ENCODE assay signal across 15 cellular contexts in genomic region chr16:24681793-24682192, GRCh38. TPM values are rescaled to one million over a fixed set of nuclear protein-coding genes. Genes with fewer than 3 reads are reported as not detected.
DNase-seq lines count a peak whose midpoint lies in the region; ATAC-seq and TF ChIP-seq lines count a peak whose summit lies in the region.
"Had no signal": no experiment of that assay in that cellular context is flagged by ENCODE, and none has a peak within 500 bp of the region (broad histone marks: within the 10 kb centered on the region; RNA-seq: fewer than 3 reads in every experiment).

No MANE protein-coding gene starts in this region.

- H3K27ac ChIP-seq in fibroblast of lung (ENCODE audit: insufficient read depth, low read length) = no peak overlapping the region
- no peak overlapping the region for H3K27ac ChIP-seq in trophoblast cell (ENCODE audit: low read depth, low read length)
- H3K27ac ChIP-seq: BLaER1 treated with 17β-estradiol and CSF1 and Interleukin-3, amounts not matched to agents 10 nM and 100 nM; body of pancreas had no signal

- peaks cover 25% of the 10 kb centered on the region for H3K79me1 ChIP-seq in trophoblast cell (ENCODE audit: low read length)

- H3K14ac ChIP-seq in trophoblast cell (ENCODE audit: low read length) = no peak overlapping the region

- no peak overlapping the region for H4K91ac ChIP-seq in trophoblast cell (ENCODE audit: low read depth, low read length)

- no peak overlapping the region for H3K4ac ChIP-seq in trophoblast cell (ENCODE audit: low read depth, low read length)

- no peak overlapping the region for H2AFZ ChIP-seq in fibroblast of lung (ENCODE audit: low read length)
- no peak overlapping the region for H2AFZ ChIP-seq in trophoblast cell (ENCODE audit: insufficient read depth, low read length, poor library complexity)

- H4K20me1 ChIP-seq in fibroblast of lung (ENCODE audit: control insufficient read depth, extremely low read depth, insufficient read depth, low read length) = no peaks in the 10 kb centered on the region
- H4K20me1 ChIP-seq: BLaER1 treated with 17β-estradiol and CSF1 and Interleukin-3, amounts not matched to agents 10 nM and 100 nM had no signal

- H4K12ac ChIP-seq in trophoblast cell (ENCODE audit: low read depth, low read length) = no peak overlapping the region

- H3K36me3 ChIP-seq in fibroblast of lung (ENCODE audit: control insufficient read depth, insufficient read depth, low read length) = no peaks in the 10 kb centered on the region
- no peaks in the 10 kb centered on the region for H3K36me3 ChIP-seq in trophoblast cell (ENCODE audit: control insufficient read depth in 1 of 2, insufficient read depth in 2 of 2, low read length in 2 of 2)
- H3K36me3 ChIP-seq: BLaER1 treated with 17β-estradiol and CSF1 and Interleukin-3, amounts not matched to agents 10 nM and 100 nM had no signal

- no CpG with 5 or more reads among the region's 6 CpGs for WGBS in trophoblast cell (ENCODE audit: extremely low coverage, insufficient coverage, insufficient read length)

- no peaks in the 10 kb centered on the region for H3K27me3 ChIP-seq in fibroblast of lung (ENCODE audit: control insufficient read depth, insufficient read depth, low read length)
- no peaks in the 10 kb centered on the region for H3K27me3 ChIP-seq in trophoblast cell (ENCODE audit: insufficient read depth, low read length)
- H3K27me3 ChIP-seq: BLaER1 treated with 17β-estradiol and CSF1 and Interleukin-3, amounts not matched to agents 10 nM and 100 nM; body of pancreas had no signal

- no peak overlapping the region for H3K23ac ChIP-seq in trophoblast cell (ENCODE audit: low read length)

- no peak overlapping the region for H3K18ac ChIP-seq in trophoblast cell (ENCODE audit: low read length)

- no peak overlapping the region for H2BK5ac ChIP-seq in trophoblast cell (ENCODE audit: low read depth, low read length, poor library complexity)

- H3K9ac ChIP-seq in fibroblast of lung (ENCODE audit: insufficient read depth, low read length) (no peak overlapping the region), trophoblast cell (ENCODE audit: low read length) (no peak overlapping the region)
- H3K9ac ChIP-seq: BLaER1 treated with 17β-estradiol and CSF1 and Interleukin-3, amounts not matched to agents 10 nM and 100 nM; SK-N-SH had no signal

- DNase-seq in LHCN-M2 (ENCODE audit: low read depth) (peak; percentile 12), RPMI7951 (ENCODE audit: low read depth) (peak; percentile 16), fibroblast of lung (ENCODE audit: low read depth in 2 of 2) (peak; percentile 18 to 81), trophoblast cell (peak; percentile 75 to 94), NAMALWA (ENCODE audit: low spot score) (no peak), cortex of kidney (lab: John Stamatoyannopoulos, UW) (no peak)
- DNase-seq: activated CD4-positive, alpha-beta T cell treated with anti-CD3 and anti-CD28 coated beads, Interleukin-2, amount 50 U/mL, for 1 hour; activated naive CD4-positive, alpha-beta T cell treated with anti-CD3 and anti-CD28 coated beads, Interleukin-2, amount 10 ng/mL, durations not matched to agents 7 days and 5 days; body of pancreas; DND-41; effector CD4-positive, alpha-beta T cell; SK-N-SH; stimulated activated CD4-positive, alpha-beta T cell treated with anti-CD3 and anti-CD28 coated beads, Interleukin-1b, Interleukin-23, amount 100 ng/mL, for 48 hours had no signal

- H3K4me1 ChIP-seq in fibroblast of lung (ENCODE audit: control insufficient read depth, extremely low read depth, insufficient read depth, low read length) (peaks cover 8% of the 10 kb centered on the region), trophoblast cell (ENCODE audit: control insufficient read depth in 1 of 2, insufficient read depth in 2 of 2, low read length in 2 of 2) (peaks cover 6 to 16% of the 10 kb centered on the region in 2 experiments)

- H3K4me3 ChIP-seq in fibroblast of lung (replicated peaks in 1 of 4; ENCODE audit: control extremely low read depth in 1 of 4, insufficient read depth in 1 of 4, low read depth in 3 of 4, low read length in 4 of 4) (no peak overlapping the region), trophoblast cell (ENCODE audit: low read depth, low read length) (no peak overlapping the region)
- H3K4me3 ChIP-seq: BLaER1 treated with 17β-estradiol and CSF1 and Interleukin-3, amounts not matched to agents 10 nM and 100 nM; body of pancreas had no signal

- no peak overlapping the region for H2BK12ac ChIP-seq in trophoblast cell (ENCODE audit: low read length)

- ATAC-seq in HG02981 (IDR thresholded peaks at IDR 0.05; ENCODE audit: unreplicated experiment) = no peak
- ATAC-seq: body of pancreas had no signal

- H3K79me2 ChIP-seq in fibroblast of lung (ENCODE audit: control insufficient read depth, insufficient read depth, low read length) (no peaks in the 10 kb centered on the region), trophoblast cell (ENCODE audit: control insufficient read depth, insufficient read depth, low read length, poor library complexity) (peaks cover 1% of the 10 kb centered on the region)

- H2AK5ac ChIP-seq in trophoblast cell (ENCODE audit: low read length) = no peak overlapping the region

- no peak overlapping the region for H4K8ac ChIP-seq in trophoblast cell (ENCODE audit: low read depth, low read length)

- H3K9me3 ChIP-seq in fibroblast of lung (ENCODE audit: control insufficient read depth, insufficient read depth, low read depth, low read length) = no peaks in the 10 kb centered on the region
- no peaks in the 10 kb centered on the region for H3K9me3 ChIP-seq in trophoblast cell (ENCODE audit: insufficient read depth, low read depth, low read length)
- H3K9me3 ChIP-seq: BLaER1 treated with 17β-estradiol and CSF1 and Interleukin-3, amounts not matched to agents 10 nM and 100 nM; body of pancreas; SK-N-SH had no signal

- no peak for TF ChIP-seq CTCF in fibroblast of lung (conservative IDR thresholded peaks at IDR 0.05 in 1 of 2, IDR thresholded peaks at IDR 0.05 in 1 of 2; ENCODE audit: low read depth in 1 of 2, low read length in 2 of 2)

- H3K4me2 ChIP-seq in fibroblast of lung (ENCODE audit: extremely low read depth, insufficient read depth, low read length) (no peak overlapping the region), trophoblast cell (ENCODE audit: low read length) (no peak overlapping the region)
- H3K4me2 ChIP-seq: BLaER1 treated with 17β-estradiol and CSF1 and Interleukin-3, amounts not matched to agents 10 nM and 100 nM; SK-N-SH had no signal

- H2BK120ac ChIP-seq in trophoblast cell (ENCODE audit: insufficient read depth, low read length, poor library complexity) = no peak overlapping the region

RNA-seq across cellular contexts. Expression of gene TNRC6A, which starts 47.7 kb away (rescaled TPM):
- total RNA-seq in LHCN-M2 (2014; rRNA removed) (20.1 and 24.7 TPM in 2 replicates), fibroblast of lung (37.0 and 49.4 TPM in 2 replicates)
- 16.0 TPM for polyA plus RNA-seq in LHCN-M2 (2012)
- total RNA-seq in RPMI7951 (2014; rRNA removed; shearing (Covaris generic)) = 10.2 and 11.9 TPM in 2 replicates
- 51.5 and 52.2 TPM in 2 replicates for polyA plus RNA-seq in fibroblast of lung
- polyA plus RNA-seq in fibroblast of lung (2012) = 26.1 and 34.4 TPM in 2 replicates
- polyA minus RNA-seq in fibroblast of lung (ENCODE audit: low replicate concordance) = 63.7 and 65.6 TPM in 2 replicates
- polyA plus RNA-seq in trophoblast cell (2013) = 19.9 and 21.5 TPM in 2 replicates

Comparison
In these comparisons a context has a peak if more than half of its experiments do, and no peak if none do; other contexts are left out.
1. DNase-seq: peak in LHCN-M2 (single experiment), RPMI7951 (single experiment), fibroblast of lung (2 of 2) and trophoblast cell (2 of 2); none in NAMALWA (single experiment) and cortex of kidney (single experiment).